8 cellular contexts compared by ENCODE assay signal in genomic region chr6:36196049-36196879, GRCh38. TPM values are rescaled to one million over a fixed set of nuclear protein-coding genes. Genes with fewer than 3 reads are reported as not detected.
DNase-seq lines count a peak whose midpoint lies in the region; ATAC-seq and TF ChIP-seq lines count a peak whose summit lies in the region.

Gene BRPF3 (plus strand): TSS chr6:36196744. CDS start chr6:36200323, 3,579 bp downstream.

- peaks cover 11% of the 10 kb centered on the region for H3K27me3 Mint-ChIP-seq in neural crest cell (ENCODE audit: low read depth)
- no peaks in the 10 kb centered on the region for H3K27me3 Mint-ChIP-seq in stimulated activated naive CD8-positive, alpha-beta T cell treated with anti-CD3 and anti-CD28 coated beads, Interleukin-15, amount 100 ng/mL, for 72 hours

- TF ChIP-seq POLR2A in Raji (IDR thresholded peaks at IDR 0.05; ENCODE audit: insufficient read depth, low read depth, low read length) = peak; percentile 34; the same call in 1 of the 2 replicates

- peak within 1 kb of the TSS; percentile 98 for H3K27ac Mint-ChIP-seq in neural crest cell (ENCODE audit: unreplicated experiment)
- H3K27ac Mint-ChIP-seq in stimulated activated naive CD8-positive, alpha-beta T cell treated with anti-CD3 and anti-CD28 coated beads, Interleukin-15, amount 100 ng/mL, for 72 hours = peak within 1 kb of the TSS; percentile 94 to 96

- peak; percentile 59 for ATAC-seq in GM21717 (IDR thresholded peaks at IDR 0.05; ENCODE audit: unreplicated experiment)
- peak; percentile 70 for ATAC-seq in stimulated activated naive CD8-positive, alpha-beta T cell treated with anti-CD3 and anti-CD28 coated beads, Interleukin-15, amount 100 ng/mL, for 72 hours

- H3K9me3 Mint-ChIP-seq in neural crest cell = no peaks in the 10 kb centered on the region
- peaks cover 0 to 6% of the 10 kb centered on the region in 2 donors for H3K9me3 Mint-ChIP-seq in stimulated activated naive CD8-positive, alpha-beta T cell treated with anti-CD3 and anti-CD28 coated beads, Interleukin-15, amount 100 ng/mL, for 72 hours

- peak within 1 kb of the TSS; percentile 55 to 79 for H3K4me3 ChIP-seq in foreskin fibroblast (ENCODE audit: low read depth in 1 of 2, low read length in 2 of 2)

- TF ChIP-seq CTCF in foreskin fibroblast (IDR thresholded peaks at IDR 0.05; ENCODE audit: low read depth, low read length) (peak; percentile 20), neural crest cell (conservative IDR thresholded peaks at IDR 0.05) (peak; percentile 70)

- H3K4me3 Mint-ChIP-seq in neural crest cell = peak within 1 kb of the TSS; percentile 97
- peak within 1 kb of the TSS; percentile 91 to 93 for H3K4me3 Mint-ChIP-seq in stimulated activated naive CD8-positive, alpha-beta T cell treated with anti-CD3 and anti-CD28 coated beads, Interleukin-15, amount 100 ng/mL, for 72 hours

- peaks cover 39% of the 10 kb centered on the region for H3K4me1 Mint-ChIP-seq in neural crest cell
- H3K4me1 Mint-ChIP-seq in stimulated activated naive CD8-positive, alpha-beta T cell treated with anti-CD3 and anti-CD28 coated beads, Interleukin-15, amount 100 ng/mL, for 72 hours = peaks cover 41% of the 10 kb centered on the region

- peak; percentile 66 for DNase-seq in DMS114 treated with DMSO at 0.1 percent for 48 hours (lab: John Stamatoyannopoulos, UW; ENCODE audit: unreplicated experiment)
- DNase-seq in LHCN-M2 (ENCODE audit: low read depth) = peak; percentile 55
- peak; percentile 64 for DNase-seq in activated gamma-delta T cell (lab: John Stamatoyannopoulos, UW)
- peak; percentile 68 to 89 for DNase-seq in foreskin fibroblast
- DNase-seq in neural crest cell (ENCODE audit: low read depth, low spot score) = peak; percentile 72
- DNase-seq in stimulated activated naive CD8-positive, alpha-beta T cell treated with anti-CD3 and anti-CD28 coated beads, Interleukin-15, amount 100 ng/mL, for 72 hours = peak; percentile 82 to 85

- peaks cover 24% of the 10 kb centered on the region for H3K36me3 Mint-ChIP-seq in neural crest cell (ENCODE audit: low read depth)

RNA-seq across cellular contexts. Expression of gene BRPF3, which starts in this region (rescaled TPM):
- total RNA-seq in LHCN-M2 (2014; rRNA removed) = 8.2 and 12.7 TPM in 2 replicates
- polyA plus RNA-seq in LHCN-M2 (2012) = 9.4 TPM
- total RNA-seq in neural crest cell = 54.1 and 57.3 TPM in 2 replicates

Comparison
In these comparisons a context has a peak if more than half of its experiments do, and no peak if none do; other contexts are left out.
1. Peak in every context shown above with its lines: DNase-seq, ATAC-seq and H3K4me3 ChIP-seq.